Comparison of ENCODE assay signal across 9 cellular contexts in the genomic region with DNA sequence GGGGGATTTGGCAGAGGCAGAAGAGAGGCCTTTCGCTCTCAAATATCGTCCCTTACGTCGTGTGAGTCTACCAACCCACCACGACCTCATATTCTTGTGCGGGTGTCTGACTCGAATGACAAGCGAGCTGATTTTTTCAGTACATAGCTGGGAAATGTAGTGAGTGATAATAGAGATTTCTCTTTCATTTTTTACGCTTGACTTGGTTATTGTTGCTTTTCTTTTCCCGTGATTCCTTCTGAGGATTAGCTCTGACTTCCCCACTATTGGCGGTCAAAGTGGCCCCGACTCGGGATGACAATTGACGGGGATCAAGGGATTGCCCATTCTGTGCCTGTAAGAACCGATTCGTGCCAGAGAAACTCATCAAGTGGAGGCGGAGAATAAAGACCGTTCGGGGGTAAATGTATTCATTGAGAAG. TPM values are rescaled to one million over a fixed set of nuclear protein-coding genes. Genes with fewer than 3 reads are reported as not detected.
A peak's percentile ranks its signal among the peaks of the same experiment; 100 is the strongest.
DNase-seq lines count a peak whose midpoint lies in the region; ATAC-seq and TF ChIP-seq lines count a peak whose summit lies in the region.
"Had no signal": no experiment of that assay in that cellular context is flagged by ENCODE, and none has a peak within 500 bp of the region (broad histone marks: within the 10 kb centered on the region; RNA-seq: fewer than 3 reads in every experiment).

No MANE protein-coding gene starts in this region.

- H3K9me3 ChIP-seq in right cardiac atrium (ENCODE audit: control insufficient read depth, low read length) (no peaks in the 10 kb centered on the region), mesenchymal stem cell (ENCODE audit: control insufficient read depth, low read length) (no peaks in the 10 kb centered on the region)

- in situ Hi-C loops in astrocyte of the cerebellum (cut with HindIII; ENCODE audit: low sequenced_read_pairs): loop anchor here (10.0 kb wide), 1 partner anchor 376 kb away; no protein-coding TSS in a partner anchor

- H2BK12ac ChIP-seq in mesenchymal stem cell (ENCODE audit: low read length in 2 of 2): no peak overlapping the region

- TF ChIP-seq CTCF in astrocyte of the cerebellum (IDR thresholded peaks at IDR 0.05; ENCODE audit: low read depth, low read length, missing control alignments): no peak

- H3K14ac ChIP-seq in mesenchymal stem cell (ENCODE audit: low read length in 2 of 2): no peak overlapping the region

- 2% methylated on average over 19 of the region's 19 CpGs for WGBS in right cardiac atrium
- 2% methylated on average over 16 of the region's 19 CpGs for WGBS in mesenchymal stem cell
- WGBS in urinary bladder: 2% methylated on average over 19 of the region's 19 CpGs

- H3K9ac ChIP-seq in mesenchymal stem cell (ENCODE audit: low read length): peak overlapping the region; percentile 22

- H2AK5ac ChIP-seq in mesenchymal stem cell (ENCODE audit: low read length, severe bottlenecking): no peak overlapping the region

- H3K23ac ChIP-seq in mesenchymal stem cell (ENCODE audit: low read length in 2 of 2): no peak overlapping the region

- H3K27me3 ChIP-seq in right cardiac atrium (ENCODE audit: control insufficient read depth, insufficient read depth) (no peaks in the 10 kb centered on the region), mesenchymal stem cell (ENCODE audit: control insufficient read depth in 1 of 2, insufficient read depth in 1 of 2, low read length in 2 of 2) (peaks cover 95% of the 10 kb centered on the region in 2 experiments)

- no peak overlapping the region for H4K91ac ChIP-seq in mesenchymal stem cell (ENCODE audit: low read length)

- peak overlapping the region; percentile 89 for H3K4me2 ChIP-seq in mesenchymal stem cell (ENCODE audit: low read length, poor library complexity, severe bottlenecking)

- no peak overlapping the region for H2BK120ac ChIP-seq in mesenchymal stem cell (ENCODE audit: low read depth, low read length)

- intact Hi-C loops in right cardiac atrium (cut with DNase I): loop anchor here in 2 of 4 donors (10.0 kb wide), 2 partner anchors 376 to 406 kb away; no protein-coding TSS in a partner anchor
- intact Hi-C loops in left ventricle myocardium superior (cut with micrococcal nuclease): loop anchor here (10.0 kb wide), 1 partner anchor 376 kb away; no protein-coding TSS in a partner anchor

- H3K79me1 ChIP-seq in mesenchymal stem cell (replicated peaks; ENCODE audit: low read length, poor library complexity, severe bottlenecking): no peaks in the 10 kb centered on the region

- ATAC-seq in right cardiac atrium (no peak), left ventricle myocardium superior (no peak), HG03095 (IDR thresholded peaks at IDR 0.05; ENCODE audit: unreplicated experiment) (no peak)

- H3K18ac ChIP-seq in mesenchymal stem cell (ENCODE audit: low read depth in 1 of 2, low read length in 2 of 2): no peak overlapping the region

- H3K4me1 ChIP-seq in right cardiac atrium (ENCODE audit: control insufficient read depth, insufficient read depth, low read length) (peaks cover 2% of the 10 kb centered on the region), mesenchymal stem cell (ENCODE audit: control insufficient read depth, insufficient read depth, low read depth, low read length) (peaks cover 39% of the 10 kb centered on the region), urinary bladder (ENCODE audit: insufficient read depth) (no peaks in the 10 kb centered on the region)

- DNase-seq in right cardiac atrium (no peak), left ventricle myocardium superior (no peak), astrocyte of the cerebellum (ENCODE audit: low read depth) (no peak), mesenchymal stem cell (peak; percentile 45), NCI-H1105 (lab: John Stamatoyannopoulos, UW) (no peak), occipital lobe (lab: John Stamatoyannopoulos, UW) (no peak)

- H2BK5ac ChIP-seq in mesenchymal stem cell (ENCODE audit: low read depth, low read length, poor library complexity, severe bottlenecking): no peak overlapping the region

- no peak overlapping the region for H3K27ac ChIP-seq in right cardiac atrium (ENCODE audit: low read length)
- H3K27ac ChIP-seq in mesenchymal stem cell (ENCODE audit: low read length, poor library complexity, severe bottlenecking): no peak overlapping the region
- H3K27ac ChIP-seq in urinary bladder (ENCODE audit: low read depth): no peak overlapping the region

- no peak overlapping the region for H2AFZ ChIP-seq in mesenchymal stem cell (ENCODE audit: low read depth, low read length)

- no peaks in the 10 kb centered on the region for H3K36me3 ChIP-seq in mesenchymal stem cell (ENCODE audit: control insufficient read depth in 1 of 2, insufficient read depth in 2 of 2, low read depth in 1 of 2, low read length in 2 of 2)
- no peaks in the 10 kb centered on the region for H3K36me3 ChIP-seq in urinary bladder (ENCODE audit: insufficient read depth)

- no peak overlapping the region for H4K8ac ChIP-seq in mesenchymal stem cell (ENCODE audit: low read length)

- H2BK15ac ChIP-seq in mesenchymal stem cell (ENCODE audit: low read depth, poor library complexity, severe bottlenecking): no peak overlapping the region

- no peak overlapping the region for H3K4ac ChIP-seq in mesenchymal stem cell (ENCODE audit: low read depth in 1 of 2, low read length in 2 of 2)

- H3K4me3 ChIP-seq in right cardiac atrium (ENCODE audit: low read length) (peak overlapping the region; percentile 81), astrocyte of the cerebellum (ENCODE audit: low read depth, low read length) (peak overlapping the region; percentile 32), mesenchymal stem cell (ENCODE audit: insufficient read depth in 1 of 2, low read depth in 1 of 2, low read length in 2 of 2) (peak overlapping the region in 1 of 2 experiments; percentile 72), urinary bladder (ENCODE audit: low read depth, low read length) (peak overlapping the region; percentile 54)

RNA-seq across cellular contexts. Expression of a gene that starts 44.3 kb away (rescaled TPM):
- total RNA-seq in right cardiac atrium (10 to 100 TPM; 42.2 to 55.3 (median 52.1) TPM), left ventricle myocardium superior (36.6 TPM), urinary bladder (37.0 TPM), occipital lobe (61.8 TPM)
- polyA plus RNA-seq in right cardiac atrium (27.0 TPM), urinary bladder (36.0 TPM)
- 48.2 TPM for polyA plus RNA-seq in mesenchymal stem cell (2013, experiment 1 of 2)
- polyA plus RNA-seq in mesenchymal stem cell (2013, experiment 2 of 2): 48.8 TPM

RNA-seq across cellular contexts. Expression of a gene that starts 47.0 kb away (rescaled TPM):
- total RNA-seq in right cardiac atrium: not detected
- polyA plus RNA-seq in right cardiac atrium: not detected
- not detected for total RNA-seq in left ventricle myocardium superior
- polyA plus RNA-seq in mesenchymal stem cell (2013, experiment 1 of 2): not detected
- not detected for polyA plus RNA-seq in mesenchymal stem cell (2013, experiment 2 of 2)
- total RNA-seq in urinary bladder: not detected
- polyA plus RNA-seq in urinary bladder: not detected
- total RNA-seq in occipital lobe: 9.8 TPM
- total RNA-seq: renal cortical epithelial cell had no signal

Comparison
In these comparisons a context has a peak if more than half of its experiments do, and no peak if none do; other contexts are left out.
1. RNA of a gene that starts 47.0 kb away (total RNA-seq): 9.8 TPM in occipital lobe (single experiment); not detected in right cardiac atrium, not detected in left ventricle myocardium superior (single experiment) and not detected in urinary bladder (single experiment); every median in the first group is over 10 times any median in the second.